9 cellular contexts compared by ENCODE assay signal in the genomic region with DNA sequence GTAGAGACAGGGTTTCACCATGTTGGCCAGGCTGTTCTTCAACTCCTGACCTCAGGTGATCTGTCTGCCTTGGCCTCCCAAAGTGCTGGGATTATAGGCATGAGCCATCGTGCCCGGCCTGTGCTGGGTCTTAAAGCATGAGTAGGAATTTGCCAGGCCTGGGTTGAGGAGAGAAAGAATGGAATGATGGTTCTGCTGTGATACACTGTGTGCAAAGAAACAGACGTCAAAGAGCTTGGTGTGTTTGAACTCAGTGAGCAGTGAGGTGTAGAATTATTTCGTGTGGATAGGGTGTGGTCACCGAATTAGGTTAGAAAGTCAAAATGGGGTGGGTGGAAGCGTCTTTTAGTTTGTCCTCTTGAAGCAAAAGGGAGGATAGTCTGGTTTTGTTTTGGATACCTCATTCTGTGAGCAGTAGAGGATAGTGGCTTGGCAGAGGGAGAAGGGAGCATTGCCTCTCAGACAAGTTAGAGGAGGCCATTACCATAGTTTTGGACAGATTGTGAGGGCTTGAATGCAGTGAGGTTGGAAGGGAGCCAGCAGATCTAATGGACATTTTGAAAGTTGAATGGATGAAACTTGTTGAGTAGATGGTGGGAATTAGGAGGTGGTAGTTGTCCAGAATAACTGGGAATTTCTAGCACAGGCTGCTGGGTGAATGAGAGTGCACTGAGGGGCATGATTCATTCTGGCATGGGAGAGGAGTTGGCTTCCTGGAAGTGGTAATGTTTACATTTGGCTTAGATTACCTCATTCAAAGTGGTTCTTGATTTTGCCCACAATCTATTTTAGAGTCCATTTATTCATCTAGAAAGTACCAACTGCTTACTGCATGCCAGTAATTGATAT. TPM values are rescaled to one million over a fixed set of nuclear protein-coding genes. Genes with fewer than 3 reads are reported as not detected.
DNase-seq lines count a peak whose midpoint lies in the region; ATAC-seq and TF ChIP-seq lines count a peak whose summit lies in the region.
"Had no signal": no experiment of that assay in that cellular context is flagged by ENCODE, and none has a peak within 500 bp of the region (broad histone marks: within the 10 kb centered on the region; RNA-seq: fewer than 3 reads in every experiment).

No MANE protein-coding gene starts in this region.

- CTCF ChIA-PET in activated CD4-positive, alpha-beta memory T cell treated with anti-CD3 and anti-CD28 coated beads for 36 hours (lab: Charles Lee): interaction anchor here (3.1 kb wide), 1 partner anchor 77 kb away, joined by 17 read pairs; no protein-coding TSS in a partner anchor

- no peak for TF ChIP-seq CTCF in fibroblast of the aortic adventitia (IDR thresholded peaks at IDR 0.05; ENCODE audit: insufficient read depth, low read length)

- ATAC-seq in GM21390 (IDR thresholded peaks at IDR 0.05; ENCODE audit: unreplicated experiment): peak; percentile 43
- no peak for ATAC-seq in HG03045 (IDR thresholded peaks at IDR 0.05; ENCODE audit: unreplicated experiment)

- H3K4me1 Mint-ChIP-seq in IgD-negative memory B cell: peaks cover 57 to 83% (median 66%) of the 10 kb centered on the region in 3 donors
- peaks cover 79% of the 10 kb centered on the region for H3K4me1 Mint-ChIP-seq in activated CD4-positive, alpha-beta memory T cell treated with anti-CD3 and anti-CD28 coated beads for 36 hours (ENCODE audit: low read depth)

- intact Hi-C loops in activated CD4-positive, alpha-beta memory T cell treated with anti-CD3 and anti-CD28 coated beads for 36 hours (cut with micrococcal nuclease): loop anchor here (1.0 kb wide), 7 partner anchors 27 to 295 kb away; a partner anchor contains a TSS

- H3K9me3 Mint-ChIP-seq in IgD-negative memory B cell: no peaks in the 10 kb centered on the region
- H3K9me3 Mint-ChIP-seq in activated CD4-positive, alpha-beta memory T cell treated with anti-CD3 and anti-CD28 coated beads for 36 hours: no peaks in the 10 kb centered on the region

- H3K27ac Mint-ChIP-seq in IgD-negative memory B cell: peak overlapping the region; percentile 95 to 97 (median 95)
- H3K27ac Mint-ChIP-seq in activated CD4-positive, alpha-beta memory T cell treated with anti-CD3 and anti-CD28 coated beads for 36 hours: peak overlapping the region; percentile 91

- no peaks in the 10 kb centered on the region for H3K27me3 Mint-ChIP-seq in IgD-negative memory B cell
- H3K27me3 Mint-ChIP-seq in activated CD4-positive, alpha-beta memory T cell treated with anti-CD3 and anti-CD28 coated beads for 36 hours: no peaks in the 10 kb centered on the region

- H3K36me3 Mint-ChIP-seq in IgD-negative memory B cell: no peaks in the 10 kb centered on the region
- H3K36me3 Mint-ChIP-seq in activated CD4-positive, alpha-beta memory T cell treated with anti-CD3 and anti-CD28 coated beads for 36 hours: no peaks in the 10 kb centered on the region

- POLR2A ChIA-PET in activated CD4-positive, alpha-beta memory T cell treated with anti-CD3 and anti-CD28 coated beads for 36 hours (lab: Charles Lee): interaction anchor here (0.7 to 1.8 kb wide), 5 partner anchors 24 to 303 kb away, joined by 3 to 11 read pairs (median 3); a partner anchor contains a TSS

- H3K4me3 ChIP-seq in fibroblast of the aortic adventitia (ENCODE audit: low read depth, low read length): no peak overlapping the region

- H3K4me3 Mint-ChIP-seq in IgD-negative memory B cell: peak overlapping the region; percentile 70 to 84 (median 78)
- H3K4me3 Mint-ChIP-seq in activated CD4-positive, alpha-beta memory T cell treated with anti-CD3 and anti-CD28 coated beads for 36 hours: peak overlapping the region; percentile 36
- H3K4me3 Mint-ChIP-seq: neural crest cell had no signal

- DNase-seq in DMS 273 (lab: John Stamatoyannopoulos, UW; ENCODE audit: unreplicated experiment) (peak; percentile 79), fibroblast of the aortic adventitia (ENCODE audit: low read depth) (peak; percentile 89), DMS114 treated with DMSO at 0.1 percent for 48 hours (lab: John Stamatoyannopoulos, UW; ENCODE audit: unreplicated experiment) (no peak)
- DNase-seq in activated CD4-positive, alpha-beta memory T cell treated with anti-CD3 and anti-CD28 coated beads for 36 hours: peak; percentile 57
- DNase-seq in stimulated activated CD4-positive, alpha-beta T cell treated with anti-CD3 and anti-CD28 coated beads, Interleukin-2, amount 100 ng/mL, for 24 hours: peak; percentile 14 to 52

RNA-seq across cellular contexts. Expression of a gene that starts 27.2 kb away (rescaled TPM):
- 152 TPM for polyA plus RNA-seq in IgD-negative memory B cell
- total RNA-seq in activated CD4-positive, alpha-beta memory T cell treated with anti-CD3 and anti-CD28 coated beads for 36 hours: 100 to 1,000 TPM; 106 to 113 TPM
- total RNA-seq in fibroblast of the aortic adventitia (ENCODE audit: low replicate concordance): 87.7 and 89.9 TPM in 2 replicates
